ENCODE assay signal across 9 cellular contexts in the genomic region with DNA sequence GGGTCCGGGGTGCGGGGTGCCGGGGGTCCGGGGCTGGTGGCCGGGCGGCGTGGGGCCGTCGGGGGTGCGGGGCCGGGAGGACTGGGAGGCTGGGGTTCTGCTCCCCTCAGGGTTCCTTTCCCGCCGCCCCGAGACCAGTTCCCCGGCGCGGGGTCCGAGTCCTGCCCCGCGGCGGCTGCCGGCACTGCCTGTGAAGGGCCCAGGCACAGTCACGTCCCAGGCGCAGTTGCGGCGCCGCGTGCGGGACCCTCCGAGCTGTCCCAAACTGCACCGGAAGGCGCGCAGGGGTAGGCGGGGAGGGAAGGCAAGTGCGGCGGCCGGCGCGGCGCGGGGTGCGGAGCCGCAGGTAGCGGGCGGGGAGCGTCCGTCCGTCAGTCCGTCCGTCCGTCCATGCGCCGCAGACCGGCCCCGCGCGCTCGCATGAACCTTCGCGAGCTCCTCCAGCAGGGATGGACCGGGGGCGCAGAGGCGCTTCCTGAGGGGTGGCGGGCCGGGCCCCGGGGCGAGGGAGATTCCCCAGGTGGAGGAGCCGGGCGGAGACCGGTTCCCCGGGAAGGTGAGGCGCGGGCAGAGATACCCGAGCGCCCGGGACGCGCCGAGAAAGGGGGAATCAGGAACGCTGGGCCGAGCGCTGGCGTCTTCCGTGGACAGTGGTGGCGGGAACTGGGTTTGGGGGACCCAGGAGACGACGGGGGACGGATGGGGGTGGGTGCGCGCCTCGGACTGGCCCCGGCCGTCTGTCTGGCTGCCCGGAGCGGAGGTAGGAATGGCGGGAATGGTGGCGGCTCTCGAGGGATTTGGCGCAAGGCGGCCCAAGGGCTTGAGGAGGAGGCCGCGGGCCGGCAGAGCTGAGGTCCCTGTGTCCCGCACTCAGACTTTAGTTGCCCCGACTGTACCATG. TPM values are rescaled to one million over a fixed set of nuclear protein-coding genes. Genes with fewer than 3 reads are reported as not detected.
DNase-seq lines count a peak whose midpoint lies in the region; ATAC-seq and TF ChIP-seq lines count a peak whose summit lies in the region.
"Had no signal": no experiment of that assay in that cellular context is flagged by ENCODE, and none has a peak within 500 bp of the region (broad histone marks: within the 10 kb centered on the region; RNA-seq: fewer than 3 reads in every experiment).

No MANE protein-coding gene starts in this region.

- peaks cover 0 to 4% of the 10 kb centered on the region in 2 donors for H3K36me3 Mint-ChIP-seq in activated T-cell treated with anti-CD3 and anti-CD28 coated beads, Interleukin-2, amount 50 U/mL, for 72 hours (ENCODE audit: insufficient read depth in 2 of 2)

- no peaks in the 10 kb centered on the region for H3K36me3 ChIP-seq in cardiac muscle cell

- no peaks in the 10 kb centered on the region for H3K4me1 ChIP-seq in cardiac muscle cell (ENCODE audit: low read depth)

- TF ChIP-seq CTCF in cardiac muscle cell (IDR thresholded peaks at IDR 0.05; ENCODE audit: low read depth, low read length): no peak

- H3K27ac ChIP-seq in cardiac muscle cell: no peak overlapping the region
- H3K27ac ChIP-seq: C4-2B had no signal

- no peaks in the 10 kb centered on the region for H3K9me3 Mint-ChIP-seq in activated T-cell treated with anti-CD3 and anti-CD28 coated beads, Interleukin-2, amount 50 U/mL, for 72 hours

- H3K4me1 Mint-ChIP-seq in activated T-cell treated with anti-CD3 and anti-CD28 coated beads, Interleukin-2, amount 50 U/mL, for 72 hours (ENCODE audit: low read depth): peaks cover 45% of the 10 kb centered on the region

- H3K4me3 ChIP-seq in cardiac muscle cell (peak overlapping the region; percentile 52), skeletal muscle cell (ENCODE audit: low read depth, low read length) (peak overlapping the region; percentile 49)

- H3K27me3 Mint-ChIP-seq in activated T-cell treated with anti-CD3 and anti-CD28 coated beads, Interleukin-2, amount 50 U/mL, for 72 hours (ENCODE audit: low read depth): no peaks in the 10 kb centered on the region

- ATAC-seq in activated T-cell treated with anti-CD3 and anti-CD28 coated beads, Interleukin-2, amount 50 U/mL, for 72 hours (replicated peaks in 1 of 2): peak; percentile 23 to 46

- H3K27ac Mint-ChIP-seq in activated T-cell treated with anti-CD3 and anti-CD28 coated beads, Interleukin-2, amount 50 U/mL, for 72 hours: no peak overlapping the region

- peak overlapping the region; percentile 77 to 85 for H3K4me3 Mint-ChIP-seq in activated T-cell treated with anti-CD3 and anti-CD28 coated beads, Interleukin-2, amount 50 U/mL, for 72 hours

- H3K9me3 ChIP-seq in cardiac muscle cell (ENCODE audit: low read depth): no peaks in the 10 kb centered on the region

- peaks cover 13% of the 10 kb centered on the region for H3K27me3 ChIP-seq in cardiac muscle cell

- DNase-seq in NCI-H146 (lab: John Stamatoyannopoulos, UW) (peak; percentile 20), NCI-H146 treated with DMSO at 0.1 percent for 48 hours (lab: John Stamatoyannopoulos, UW; ENCODE audit: unreplicated experiment) (no peak), cardiac muscle cell (ENCODE audit: low read depth in 1 of 2, low spot score in 1 of 2) (no peak), skeletal muscle cell (ENCODE audit: low read depth) (no peak), mesenteric fat pad (ENCODE audit: low spot score) (no peak), GF-D8 (lab: John Stamatoyannopoulos, UW) (no peak), NCI-H1417 treated with DMSO at 0.1 percent for 48 hours (lab: John Stamatoyannopoulos, UW) (no peak)
- peak; percentile 64 to 68 for DNase-seq in activated T-cell treated with anti-CD3 and anti-CD28 coated beads, Interleukin-2, amount 50 U/mL, for 72 hours

RNA-seq across cellular contexts. Expression of a gene that starts 3.1 kb away (rescaled TPM):
- 10 to 100 TPM; 34.6 to 41.2 TPM for total RNA-seq in activated T-cell treated with anti-CD3 and anti-CD28 coated beads, Interleukin-2, amount 50 U/mL, for 72 hours
- total RNA-seq in cardiac muscle cell: 9.1 and 13.7 TPM in 2 replicates
- polyA plus RNA-seq in cardiac muscle cell: 4.0 and 5.9 TPM in 2 replicates
- 2.6 TPM for total RNA-seq in mesenteric fat pad

Comparison
In these comparisons a context has a peak if more than half of its experiments do, and no peak if none do; other contexts are left out.
1. DNase-seq: peak in NCI-H146 (single experiment) and activated T-cell treated with anti-CD3 and anti-CD28 coated beads, Interleukin-2, amount 50 U/mL, for 72 hours (2 of 2); none in NCI-H146 treated with DMSO at 0.1 percent for 48 hours (single experiment), cardiac muscle cell (0 of 2), skeletal muscle cell (single experiment), mesenteric fat pad (single experiment), GF-D8 (single experiment) and NCI-H1417 treated with DMSO at 0.1 percent for 48 hours (single experiment).